8 cellular contexts compared by ENCODE assay signal in genomic region chr18:11981633-11982366, GRCh38. TPM values are rescaled to one million over a fixed set of nuclear protein-coding genes. Genes with fewer than 3 reads are reported as not detected.
A peak's percentile ranks its signal among the peaks of the same experiment; 100 is the strongest.
DNase-seq lines count a peak whose midpoint lies in the region; ATAC-seq, FAIRE-seq and TF ChIP-seq lines count a peak whose summit lies in the region.

No MANE protein-coding gene starts in this region.

- no peaks in the 10 kb centered on the region for H3K27me3 Mint-ChIP-seq in central memory CD8-positive, alpha-beta T cell

- no peaks in the 10 kb centered on the region for H3K9me3 Mint-ChIP-seq in central memory CD8-positive, alpha-beta T cell
- H3K9me3 Mint-ChIP-seq in stimulated activated effector memory CD8-positive, alpha-beta T cell treated with anti-CD3 and anti-CD28 coated beads, Interleukin-12 subunit alpha, Interleukin-12 subunit beta, amount 100 ng/mL, for 72 hours = no peaks in the 10 kb centered on the region

- H3K4me3 Mint-ChIP-seq in central memory CD8-positive, alpha-beta T cell = peak overlapping the region; percentile 84
- H3K4me3 Mint-ChIP-seq in stimulated activated effector memory CD8-positive, alpha-beta T cell treated with anti-CD3 and anti-CD28 coated beads, Interleukin-12 subunit alpha, Interleukin-12 subunit beta, amount 100 ng/mL, for 72 hours = peak overlapping the region; percentile 83

- H3K27ac Mint-ChIP-seq in central memory CD8-positive, alpha-beta T cell (ENCODE audit: low read depth) = no peak overlapping the region
- H3K27ac Mint-ChIP-seq in stimulated activated effector memory CD8-positive, alpha-beta T cell treated with anti-CD3 and anti-CD28 coated beads, Interleukin-12 subunit alpha, Interleukin-12 subunit beta, amount 100 ng/mL, for 72 hours = no peak overlapping the region

- no peak for TF ChIP-seq RAD21 in liver (IDR thresholded peaks at IDR 0.05)

- H3K9me3 ChIP-seq in liver (ENCODE audit: control insufficient read depth in 4 of 4, low read length in 3 of 4) = no peaks in the 10 kb centered on the region

- peak; percentile 44 for FAIRE-seq in GM19239 (lab: Jason Lieb, UNC)

- H3K4me3 ChIP-seq in BJ (ENCODE audit: low read depth, low read length) (peak overlapping the region; percentile 82), liver (ENCODE audit: low read depth in 1 of 3, low read length in 3 of 3) (peak overlapping the region; percentile 46 to 96 (median 56))

- peak overlapping the region; percentile 81 to 93 for H3K27ac ChIP-seq in liver (ENCODE audit: low read depth in 1 of 2, low read length in 2 of 2)

- no peak for TF ChIP-seq CTCF in BJ (IDR thresholded peaks at IDR 0.05; ENCODE audit: insufficient read depth, low read depth, low read length)
- TF ChIP-seq CTCF in liver (IDR thresholded peaks at IDR 0.05; ENCODE audit: low read depth, low read length, missing input control) = no peak

- H3K36me3 Mint-ChIP-seq in central memory CD8-positive, alpha-beta T cell (ENCODE audit: insufficient read depth) = no peaks in the 10 kb centered on the region
- no peaks in the 10 kb centered on the region for H3K36me3 Mint-ChIP-seq in stimulated activated effector memory CD8-positive, alpha-beta T cell treated with anti-CD3 and anti-CD28 coated beads, Interleukin-12 subunit alpha, Interleukin-12 subunit beta, amount 100 ng/mL, for 72 hours

- peak overlapping the region; percentile 21 to 61 for H3K9ac ChIP-seq in liver (ENCODE audit: low read depth in 1 of 2, low read length in 2 of 2)

- no peak for DNase-seq in BJ (ENCODE audit: low read depth)
- no peak for DNase-seq in GM19239 (ENCODE audit: insufficient read length, low spot score)
- DNase-seq in SK-N-DZ (ENCODE audit: low spot score) = peak; percentile 52
- DNase-seq in central memory CD8-positive, alpha-beta T cell (ENCODE audit: low spot score in 2 of 2) = no peak
- DNase-seq in stimulated activated effector memory CD8-positive, alpha-beta T cell treated with anti-CD3 and anti-CD28 coated beads, Interleukin-12 subunit alpha, Interleukin-12 subunit beta, amount 100 ng/mL, for 72 hours (ENCODE audit: low spot score in 2 of 2) = peak in 1 of 2 donors; percentile 69

- CTCF ChIA-PET in BJ (lab: Yijun Ruan, JAX) = interaction anchor here (0.7 to 3.2 kb wide), 8 partner anchors 11 to 249 kb away, joined by 3 to 21 read pairs (median 5); no protein-coding TSS in a partner anchor

- H3K4me1 ChIP-seq in liver (ENCODE audit: control insufficient read depth in 4 of 4, insufficient read depth in 4 of 4, low read length in 3 of 4) = peaks cover 7 to 35% (median 15%) of the 10 kb centered on the region in 4 donors

- H3K36me3 ChIP-seq in BJ (ENCODE audit: control insufficient read depth, insufficient read depth, low read length) (no peaks in the 10 kb centered on the region), liver (ENCODE audit: control insufficient read depth in 4 of 4, insufficient read depth in 3 of 4, low read depth in 1 of 4, low read length in 3 of 4) (no peaks in the 10 kb centered on the region)

- peaks cover 14% of the 10 kb centered on the region for H3K4me1 Mint-ChIP-seq in central memory CD8-positive, alpha-beta T cell
- H3K4me1 Mint-ChIP-seq in stimulated activated effector memory CD8-positive, alpha-beta T cell treated with anti-CD3 and anti-CD28 coated beads, Interleukin-12 subunit alpha, Interleukin-12 subunit beta, amount 100 ng/mL, for 72 hours = peaks cover 13% of the 10 kb centered on the region

- H3K27me3 ChIP-seq in BJ (ENCODE audit: control insufficient read depth, insufficient read depth, low read length) (no peaks in the 10 kb centered on the region), liver (ENCODE audit: control insufficient read depth in 4 of 4, insufficient read depth in 4 of 4, low read length in 3 of 4) (no peaks in the 10 kb centered on the region)

- under 1% methylated on average over 62 of the region's 62 CpGs for WGBS in liver

- POLR2A ChIA-PET in BJ (lab: Charles Lee) = interaction anchor here (1.5 kb wide), 1 partner anchor 28 kb away, joined by 7 read pairs; no protein-coding TSS in a partner anchor

- ATAC-seq in HG03280 (IDR thresholded peaks at IDR 0.05; ENCODE audit: unreplicated experiment) = peak; percentile 25
- peak; percentile 1 for ATAC-seq in central memory CD8-positive, alpha-beta T cell (replicated peaks; ENCODE audit: extremely low read depth, poor library complexity, severe bottlenecking)
- peak; percentile 25 for ATAC-seq in stimulated activated effector memory CD8-positive, alpha-beta T cell treated with anti-CD3 and anti-CD28 coated beads, Interleukin-12 subunit alpha, Interleukin-12 subunit beta, amount 100 ng/mL, for 72 hours
- no peak for ATAC-seq in HG03521 (IDR thresholded peaks at IDR 0.05; ENCODE audit: unreplicated experiment)

TF ChIP-seq in liver, 16 proteins besides CTCF, POLR2A, EP300 and RAD21:
- TF ChIP-seq, protein P1, sequence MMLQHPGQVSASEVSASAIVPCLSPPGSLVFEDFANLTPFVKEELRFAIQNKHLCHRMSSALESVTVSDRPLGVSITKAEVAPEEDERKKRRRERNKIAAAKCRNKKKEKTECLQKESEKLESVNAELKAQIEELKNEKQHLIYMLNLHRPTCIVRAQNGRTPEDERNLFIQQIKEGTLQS (IDR thresholded peaks at IDR 0.05) = no peak
- TF ChIP-seq YY1 (IDR thresholded peaks at IDR 0.05) (peak; percentile 41), RXRA (IDR thresholded peaks at IDR 0.05) (peak in 1 of 2 donors; percentile 31), FOXA2 (IDR thresholded peaks at IDR 0.05) (no peak), SP1 (IDR thresholded peaks at IDR 0.05) (peak; percentile 20), TAF1 (conservative IDR thresholded peaks at IDR 0.05) (no peak)

RNA-seq across cellular contexts. Expression of gene IMPA2, which starts 0.5 kb away (rescaled TPM):
- polyA plus RNA-seq in BJ (2011; rRNA removed) (13.4 and 22.8 TPM in 2 replicates), liver (10 to 100 TPM; 40.7 to 55.7 TPM)
- 16.7 and 17.4 TPM in 2 replicates for polyA minus RNA-seq in BJ (2011; rRNA and poly(A)+ RNA removed)
- 72.2 and 75.4 TPM in 2 replicates for polyA plus RNA-seq in SK-N-DZ (2014; cell fraction: cytosol; rRNA removed)
- polyA plus RNA-seq in SK-N-DZ (2014; cell fraction: nucleus; rRNA removed) = 98.5 and 109 TPM in 2 replicates
- total RNA-seq in liver = 10 to 100 TPM; 27.5 to 55.8 TPM
